In genomic region chr13:20475927-20476691, GRCh38 we compare ENCODE assay signal across 8 cellular contexts. TPM values are rescaled to one million over a fixed set of nuclear protein-coding genes. Genes with fewer than 3 reads are reported as not detected.
DNase-seq lines count a peak whose midpoint lies in the region; ATAC-seq and TF ChIP-seq lines count a peak whose summit lies in the region.

No MANE protein-coding gene starts in this region.

- peak overlapping the region; percentile 59 for H3K27ac Mint-ChIP-seq in activated B cell treated with CpG ODN at 0.5 μM for 24 hours

- H3K36me3 Mint-ChIP-seq in activated B cell treated with CpG ODN at 0.5 μM for 24 hours (ENCODE audit: low read depth): no peaks in the 10 kb centered on the region

- TF ChIP-seq CTCF in activated B cell treated with CpG ODN at 0.5 μM for 24 hours (IDR thresholded peaks at IDR 0.05) (no peak), WERI-Rb-1 (IDR thresholded peaks at IDR 0.05; ENCODE audit: low read depth, low read length) (no peak), vagina (IDR thresholded peaks at IDR 0.05) (no peak)

- intact Hi-C loops in activated B cell treated with CpG ODN at 0.5 μM for 24 hours (cut with micrococcal nuclease): no loop called here
- intact Hi-C loops in vagina (cut with DNase I): no loop called here

- POLR2A ChIA-PET in activated B cell treated with CpG ODN at 0.5 μM for 24 hours (lab: Charles Lee): interaction anchor here (0.6 to 0.7 kb wide), 2 partner anchors 310 to 1638 kb away, joined by 4 to 7 read pairs; no protein-coding TSS in a partner anchor

- no peaks in the 10 kb centered on the region for H3K4me1 ChIP-seq in vagina

- H3K27ac ChIP-seq in WERI-Rb-1: no peak overlapping the region
- H3K27ac ChIP-seq in vagina: no peak overlapping the region

- H3K4me3 ChIP-seq in WERI-Rb-1 (ENCODE audit: low read depth, low read length): no peak overlapping the region
- H3K4me3 ChIP-seq in vagina: no peak overlapping the region

- H3K9me3 ChIP-seq in WERI-Rb-1 (ENCODE audit: severe bottlenecking) (no peaks in the 10 kb centered on the region), vagina (no peaks in the 10 kb centered on the region)

- no peak for TF ChIP-seq POLR2A in vagina (IDR thresholded peaks at IDR 0.05)

- no peaks in the 10 kb centered on the region for H3K9me3 Mint-ChIP-seq in activated B cell treated with CpG ODN at 0.5 μM for 24 hours

- CTCF ChIA-PET in activated B cell treated with CpG ODN at 0.5 μM for 24 hours (lab: Charles Lee): interaction anchor here (1.4 kb wide), 1 partner anchor 467 kb away, joined by 3 read pairs; no protein-coding TSS in a partner anchor

- ATAC-seq in GM19351 (IDR thresholded peaks at IDR 0.05; ENCODE audit: unreplicated experiment) (peak; percentile 98), HG03066 (IDR thresholded peaks at IDR 0.05; ENCODE audit: low read depth, unreplicated experiment) (peak; percentile 92), activated B cell treated with CpG ODN at 0.5 μM for 24 hours (ENCODE audit: low read depth) (peak; percentile 75)

- H3K4me3 Mint-ChIP-seq in activated B cell treated with CpG ODN at 0.5 μM for 24 hours: peak overlapping the region; percentile 57

- H3K27me3 ChIP-seq in WERI-Rb-1 (ENCODE audit: insufficient read depth, low read depth, severe bottlenecking) (no peaks in the 10 kb centered on the region), vagina (no peaks in the 10 kb centered on the region)

- H3K4me1 Mint-ChIP-seq in activated B cell treated with CpG ODN at 0.5 μM for 24 hours: peaks cover 27% of the 10 kb centered on the region

- H3K27me3 Mint-ChIP-seq in activated B cell treated with CpG ODN at 0.5 μM for 24 hours: no peaks in the 10 kb centered on the region

- H3K36me3 ChIP-seq in WERI-Rb-1: no peaks in the 10 kb centered on the region
- no peaks in the 10 kb centered on the region for H3K36me3 ChIP-seq in vagina

- DNase-seq in activated B cell treated with CpG ODN at 0.5 μM for 24 hours: no peak
- DNase-seq in effector CD8-positive, alpha-beta T cell (lab: John Stamatoyannopoulos, UW): peak; percentile 34
- DNase-seq in stimulated activated CD4-positive, alpha-beta T cell treated with anti-CD3 and anti-CD28 coated beads, TNF-alpha, amount 100 ng/mL, for 48 hours (ENCODE audit: low read depth in 3 of 3): peak; percentile 21 to 57 (median 36)
- DNase-seq in NCI-H82 (lab: John Stamatoyannopoulos, UW): no peak
- DNase-seq in WERI-Rb-1: no peak
- no peak for DNase-seq in vagina (ENCODE audit: extremely low spot score in 2 of 2)

RNA-seq across cellular contexts. Expression of gene CRYL1, which starts 49.5 kb away (rescaled TPM):
- total RNA-seq in activated B cell treated with CpG ODN at 0.5 μM for 24 hours (9.2 and 9.6 TPM in 2 replicates), vagina (35.4 TPM)

Comparison
In these comparisons a context has a peak if more than half of its experiments do, and no peak if none do; other contexts are left out.
1. DNase-seq: peak in effector CD8-positive, alpha-beta T cell (single experiment) and stimulated activated CD4-positive, alpha-beta T cell treated with anti-CD3 and anti-CD28 coated beads, TNF-alpha, amount 100 ng/mL, for 48 hours (3 of 3); none in activated B cell treated with CpG ODN at 0.5 μM for 24 hours (single experiment), NCI-H82 (single experiment), WERI-Rb-1 (single experiment) and vagina (0 of 2).
2. Peak in every context shown above with its lines, with median percentiles within 50 percentile points of each other: ATAC-seq.